In genomic region chr22:30210235-30210831, GRCh38 we compare ENCODE assay signal across 10 cellular contexts. TPM values are rescaled to one million over a fixed set of nuclear protein-coding genes. Genes with fewer than 3 reads are reported as not detected.
A peak's percentile ranks its signal among the peaks of the same experiment; 100 is the strongest.
DNase-seq lines count a peak whose midpoint lies in the region; ATAC-seq and TF ChIP-seq lines count a peak whose summit lies in the region.
"Had no signal": no experiment of that assay in that cellular context is flagged by ENCODE, and none has a peak within 500 bp of the region (broad histone marks: within the 10 kb centered on the region; RNA-seq: fewer than 3 reads in every experiment).

No MANE protein-coding gene starts in this region.

- DNase-seq in GM13976 (ENCODE audit: low spot score) = peak; percentile 19
- DNase-seq in RWPE2 (ENCODE audit: low spot score) = peak; percentile 93
- DNase-seq in foreskin keratinocyte = peak; percentile 66 to 79
- DNase-seq in retina = peak; percentile 27
- DNase-seq in stimulated activated naive CD4-positive, alpha-beta T cell (lab: John Stamatoyannopoulos, UW) = no peak
- DNase-seq in T-helper 9 cell = no peak
- no peak for DNase-seq in activated CD4-positive, alpha-beta memory T cell treated with anti-CD3 and anti-CD28 coated beads for 36 hours
- no peak for DNase-seq in lower leg skin (ENCODE audit: low spot score in 2 of 2)
- DNase-seq: SHP77 had no signal

- H3K9me3 Mint-ChIP-seq in activated CD4-positive, alpha-beta memory T cell treated with anti-CD3 and anti-CD28 coated beads for 36 hours = no peaks in the 10 kb centered on the region

- H3K4me3 ChIP-seq in RWPE2 (ENCODE audit: severe bottlenecking) = no peak overlapping the region
- no peak overlapping the region for H3K4me3 ChIP-seq in lower leg skin (ENCODE audit: low read depth, poor library complexity, severe bottlenecking)

- POLR2A ChIA-PET in activated CD4-positive, alpha-beta memory T cell treated with anti-CD3 and anti-CD28 coated beads for 36 hours (lab: Charles Lee) = no interaction called here

- H3K4me1 Mint-ChIP-seq in activated CD4-positive, alpha-beta memory T cell treated with anti-CD3 and anti-CD28 coated beads for 36 hours (ENCODE audit: low read depth) = peaks cover 13% of the 10 kb centered on the region

- H3K4me1 ChIP-seq in RWPE2 (ENCODE audit: insufficient read depth, poor library complexity, severe bottlenecking) (peaks cover 55% of the 10 kb centered on the region), foreskin keratinocyte (peaks cover 27% of the 10 kb centered on the region)

- no peak for TF ChIP-seq POLR2A in lower leg skin (IDR thresholded peaks at IDR 0.05)

- H3K27ac ChIP-seq in RWPE2 (ENCODE audit: poor library complexity, severe bottlenecking) (peak overlapping the region; percentile 76), foreskin keratinocyte (peak overlapping the region; percentile 54)

- intact Hi-C loops in activated CD4-positive, alpha-beta memory T cell treated with anti-CD3 and anti-CD28 coated beads for 36 hours (cut with micrococcal nuclease) = no loop called here
- intact Hi-C loops in lower leg skin (cut with DNase I; ENCODE audit: low total_unique reads) = loop anchor here (5.0 kb wide), 1 partner anchor 573 kb away; no protein-coding TSS in a partner anchor

- in situ Hi-C loops in GM13976 (cut with MboI; ENCODE audit: low sequenced_read_pairs, unreplicated experiment) = no loop called here

- WGBS in lower leg skin, 2 donors = 70 to 80% methylated on average over 16 of the region's 16 CpGs

- H3K27ac Mint-ChIP-seq in activated CD4-positive, alpha-beta memory T cell treated with anti-CD3 and anti-CD28 coated beads for 36 hours = no peak overlapping the region

- no peaks in the 10 kb centered on the region for H3K27me3 Mint-ChIP-seq in activated CD4-positive, alpha-beta memory T cell treated with anti-CD3 and anti-CD28 coated beads for 36 hours

- H3K9me3 ChIP-seq in RWPE2 (ENCODE audit: severe bottlenecking) = no peaks in the 10 kb centered on the region

- H3K36me3 ChIP-seq in RWPE2 (ENCODE audit: low read depth) = no peaks in the 10 kb centered on the region

- no peaks in the 10 kb centered on the region for H3K36me3 Mint-ChIP-seq in activated CD4-positive, alpha-beta memory T cell treated with anti-CD3 and anti-CD28 coated beads for 36 hours

- ATAC-seq in RWPE2 (ENCODE audit: low read depth) (peak; percentile 74), foreskin keratinocyte (peak; percentile 61)

- no peak overlapping the region for H3K4me3 Mint-ChIP-seq in activated CD4-positive, alpha-beta memory T cell treated with anti-CD3 and anti-CD28 coated beads for 36 hours

- H3K27me3 ChIP-seq in RWPE2 (ENCODE audit: insufficient read depth, poor library complexity, severe bottlenecking) = no peaks in the 10 kb centered on the region
- H3K27me3 ChIP-seq in foreskin keratinocyte = no peaks in the 10 kb centered on the region

- CTCF ChIA-PET in activated CD4-positive, alpha-beta memory T cell treated with anti-CD3 and anti-CD28 coated beads for 36 hours (lab: Charles Lee) = no interaction called here

- no peak for TF ChIP-seq CTCF in GM13976 (IDR thresholded peaks at IDR 0.05; ENCODE audit: borderline replicate concordance, control extremely low read depth, extremely low read depth, insufficient read depth, missing control alignments)
- no peak for TF ChIP-seq CTCF in RWPE2 (IDR thresholded peaks at IDR 0.05; ENCODE audit: poor library complexity, severe bottlenecking)
- TF ChIP-seq CTCF in foreskin keratinocyte (conservative IDR thresholded peaks at IDR 0.05) = no peak
- TF ChIP-seq CTCF in lower leg skin (IDR thresholded peaks at IDR 0.05) = no peak

RNA-seq across cellular contexts. Expression of gene LIF, which starts 36.2 kb away (rescaled TPM):
- total RNA-seq in foreskin keratinocyte (0.17 and 0.25 TPM in 2 replicates), lower leg skin (10 to 100 TPM in 1 of 4 donors, 1 to 10 TPM in 3; 5.2 to 11.8 (median 7.0) TPM)
- 0.18 and 0.19 TPM in 2 replicates for polyA plus RNA-seq in foreskin keratinocyte
- total RNA-seq in activated CD4-positive, alpha-beta memory T cell treated with anti-CD3 and anti-CD28 coated beads for 36 hours = 100 to 1,000 TPM; 176 to 189 TPM

RNA-seq across cellular contexts. Expression of gene OSM, which starts 56.3 kb away (rescaled TPM):
- total RNA-seq in foreskin keratinocyte = not detected in 2 replicates
- polyA plus RNA-seq in foreskin keratinocyte = not detected in 2 replicates
- total RNA-seq in activated CD4-positive, alpha-beta memory T cell treated with anti-CD3 and anti-CD28 coated beads for 36 hours = 10 to 100 TPM; 39.6 to 41.2 TPM
- under 1 TPM in 3 of 4 donors, not detected in 1; 0.27 to 0.34 (median 0.29) TPM for total RNA-seq in lower leg skin
- total RNA-seq: G401 had no signal

Comparison
In these comparisons a context has a peak if more than half of its experiments do, and no peak if none do; other contexts are left out.
1. DNase-seq: peak in GM13976 (single experiment), RWPE2 (single experiment), foreskin keratinocyte (2 of 2) and retina (single experiment); none in stimulated activated naive CD4-positive, alpha-beta T cell (0 of 6), T-helper 9 cell (single experiment), activated CD4-positive, alpha-beta memory T cell treated with anti-CD3 and anti-CD28 coated beads for 36 hours (single experiment) and lower leg skin (0 of 2).
2. RNA of gene LIF, which starts 36.2 kb away (total RNA-seq): 176 to 189 TPM in activated CD4-positive, alpha-beta memory T cell treated with anti-CD3 and anti-CD28 coated beads for 36 hours; 5.2 to 11.8 TPM in lower leg skin and 0.17 to 0.25 TPM in foreskin keratinocyte; every median in the first group is over 10 times any median in the second.
3. RNA of gene OSM, which starts 56.3 kb away (total RNA-seq): 39.6 to 41.2 TPM in activated CD4-positive, alpha-beta memory T cell treated with anti-CD3 and anti-CD28 coated beads for 36 hours; 0.27 to 0.34 TPM in lower leg skin and not detected in foreskin keratinocyte; every median in the first group is over 10 times any median in the second.